ENCODE assay signal across 8 cellular contexts in genomic region chr20:34877002-34877264, GRCh38. TPM values are rescaled to one million over a fixed set of nuclear protein-coding genes. Genes with fewer than 3 reads are reported as not detected.
DNase-seq lines count a peak whose midpoint lies in the region; ATAC-seq and TF ChIP-seq lines count a peak whose summit lies in the region.

No MANE protein-coding gene starts in this region.

- H3K27ac ChIP-seq in cardiac muscle cell (peak overlapping the region; percentile 76), body of pancreas (peak overlapping the region in 3 of 4 donors; percentile 84 to 86 (median 86)), lung (ENCODE audit: low read depth in 1 of 2, low read length in 1 of 2) (peak overlapping the region; percentile 79 to 89), upper lobe of left lung (peak overlapping the region; percentile 88 to 97 (median 92))

- WGBS in body of pancreas, 2 donors = 3 to 4% methylated on average over 12 of the region's 12 CpGs
- 1 to 2% methylated on average over 12 of the region's 12 CpGs for WGBS in lung, 2 donors
- WGBS in upper lobe of left lung, 2 donors = 2 to 3% methylated on average over 11 to 12 of the region's 12 CpGs

- no peak for TF ChIP-seq POLR2A in body of pancreas (IDR thresholded peaks at IDR 0.05)
- no peak for TF ChIP-seq POLR2A in upper lobe of left lung (IDR thresholded peaks at IDR 0.05)

- TF ChIP-seq EP300 in upper lobe of left lung (IDR thresholded peaks at IDR 0.05) = no peak

- intact Hi-C loops in left ventricle myocardium superior (cut with micrococcal nuclease) = no loop called here
- intact Hi-C loops in body of pancreas (cut with DNase I) = no loop called here

- DNase-seq in cardiac muscle cell (ENCODE audit: low read depth in 1 of 2, low spot score in 1 of 2) (no peak), left ventricle myocardium superior (no peak), body of pancreas (no peak), lung (ENCODE audit: low spot score) (no peak), upper lobe of left lung (no peak), 8988T (no peak), cerebellar cortex (ENCODE audit: low spot score) (no peak), cerebellum (ENCODE audit: low spot score) (no peak)

- TF ChIP-seq CTCF in cardiac muscle cell (IDR thresholded peaks at IDR 0.05; ENCODE audit: low read depth, low read length) (no peak), body of pancreas (IDR thresholded peaks at IDR 0.05) (no peak), lung (IDR thresholded peaks at IDR 0.05; ENCODE audit: control extremely low read depth, extremely low read depth) (no peak), upper lobe of left lung (IDR thresholded peaks at IDR 0.05) (no peak)

- no peaks in the 10 kb centered on the region for H3K36me3 ChIP-seq in cardiac muscle cell
- no peaks in the 10 kb centered on the region for H3K36me3 ChIP-seq in body of pancreas (replicated peaks in 1 of 2; ENCODE audit: insufficient read depth in 1 of 2, low read depth in 2 of 2)
- H3K36me3 ChIP-seq in lung (ENCODE audit: control insufficient read depth in 2 of 2, insufficient read depth in 2 of 2, low read length in 2 of 2) = no peaks in the 10 kb centered on the region
- no peaks in the 10 kb centered on the region for H3K36me3 ChIP-seq in upper lobe of left lung

- H3K4me3 ChIP-seq in cardiac muscle cell (peak overlapping the region; percentile 87), body of pancreas (peak overlapping the region; percentile 71 to 74), lung (peak overlapping the region; percentile 58), upper lobe of left lung (peak overlapping the region; percentile 69 to 86 (median 75))

- H3K9me3 ChIP-seq in cardiac muscle cell (ENCODE audit: low read depth) (no peaks in the 10 kb centered on the region), body of pancreas (no peaks in the 10 kb centered on the region), lung (ENCODE audit: control insufficient read depth in 2 of 2, insufficient read depth in 1 of 2, low read length in 1 of 2) (no peaks in the 10 kb centered on the region), upper lobe of left lung (no peaks in the 10 kb centered on the region)

- H3K27me3 ChIP-seq in cardiac muscle cell (no peaks in the 10 kb centered on the region), body of pancreas (no peaks in the 10 kb centered on the region), lung (ENCODE audit: control insufficient read depth, insufficient read depth) (no peaks in the 10 kb centered on the region), upper lobe of left lung (no peaks in the 10 kb centered on the region)

- no peak for ATAC-seq in left ventricle myocardium superior
- ATAC-seq in body of pancreas = no peak
- ATAC-seq in lung (ENCODE audit: insufficient read depth, low FRiP score) = no peak
- ATAC-seq in upper lobe of left lung (ENCODE audit: low FRiP score in 2 of 2) = no peak

- peaks cover 3% of the 10 kb centered on the region for H3K4me1 ChIP-seq in cardiac muscle cell (ENCODE audit: low read depth)
- H3K4me1 ChIP-seq in body of pancreas = peaks cover 46% of the 10 kb centered on the region
- H3K4me1 ChIP-seq in lung (ENCODE audit: control insufficient read depth in 2 of 2, insufficient read depth in 2 of 2, low read length in 2 of 2) = peaks cover 0 to 8% of the 10 kb centered on the region in 2 donors
- peaks cover 38 to 66% (median 51%) of the 10 kb centered on the region in 4 donors for H3K4me1 ChIP-seq in upper lobe of left lung

RNA-seq across cellular contexts. Expression of gene ACSS2, which starts 0.5 kb away (rescaled TPM):
- 79.6 and 145 TPM in 2 replicates for total RNA-seq in cardiac muscle cell
- 93.8 and 105 TPM in 2 replicates for polyA plus RNA-seq in cardiac muscle cell
- 156 TPM for total RNA-seq in left ventricle myocardium superior
- total RNA-seq in body of pancreas = 10 to 100 TPM; 33.9 to 78.1 TPM
- total RNA-seq in lung = 100 to 1,000 TPM; 168 to 300 TPM
- polyA plus RNA-seq in lung = 100 to 1,000 TPM in 1 of 2 donors, 10 to 100 TPM in 1; 69.7 to 154 TPM
- total RNA-seq in upper lobe of left lung = 100 to 1,000 TPM; 110 to 377 (median 203) TPM
- total RNA-seq in cerebellum = 14.3 TPM

RNA-seq across cellular contexts. Expression of gene GGT7, which starts 4.3 kb away (rescaled TPM):
- total RNA-seq in cardiac muscle cell (29.6 and 32.3 TPM in 2 replicates), left ventricle myocardium superior (22.0 TPM), body of pancreas (10 to 100 TPM; 19.2 to 22.7 TPM), lung (10 to 100 TPM; 14.6 to 22.7 TPM), upper lobe of left lung (10 to 100 TPM; 12.9 to 49.2 (median 25.1) TPM), cerebellum (19.3 TPM)
- polyA plus RNA-seq in cardiac muscle cell (53.8 and 58.6 TPM in 2 replicates), lung (10 to 100 TPM in 1 of 2 donors, 1 to 10 TPM in 1; 9.4 to 10.4 TPM)

RNA-seq across cellular contexts. Expression of gene NCOA6, which starts 51.5 kb away (rescaled TPM):
- total RNA-seq in cardiac muscle cell = 9.9 and 16.8 TPM in 2 replicates
- polyA plus RNA-seq in cardiac muscle cell = 21.4 and 28.6 TPM in 2 replicates
- 17.1 TPM for total RNA-seq in left ventricle myocardium superior
- 10 to 100 TPM; 13.5 to 54.1 TPM for total RNA-seq in body of pancreas
- total RNA-seq in lung = 10 to 100 TPM; 20.9 to 27.5 TPM
- 10 to 100 TPM; 13.2 to 22.7 TPM for polyA plus RNA-seq in lung
- total RNA-seq in upper lobe of left lung = 10 to 100 TPM; 23.0 to 68.1 (median 25.8) TPM
- 24.4 TPM for total RNA-seq in cerebellum
